Comparison of ENCODE assay signal across 9 cellular contexts in the genomic region with DNA sequence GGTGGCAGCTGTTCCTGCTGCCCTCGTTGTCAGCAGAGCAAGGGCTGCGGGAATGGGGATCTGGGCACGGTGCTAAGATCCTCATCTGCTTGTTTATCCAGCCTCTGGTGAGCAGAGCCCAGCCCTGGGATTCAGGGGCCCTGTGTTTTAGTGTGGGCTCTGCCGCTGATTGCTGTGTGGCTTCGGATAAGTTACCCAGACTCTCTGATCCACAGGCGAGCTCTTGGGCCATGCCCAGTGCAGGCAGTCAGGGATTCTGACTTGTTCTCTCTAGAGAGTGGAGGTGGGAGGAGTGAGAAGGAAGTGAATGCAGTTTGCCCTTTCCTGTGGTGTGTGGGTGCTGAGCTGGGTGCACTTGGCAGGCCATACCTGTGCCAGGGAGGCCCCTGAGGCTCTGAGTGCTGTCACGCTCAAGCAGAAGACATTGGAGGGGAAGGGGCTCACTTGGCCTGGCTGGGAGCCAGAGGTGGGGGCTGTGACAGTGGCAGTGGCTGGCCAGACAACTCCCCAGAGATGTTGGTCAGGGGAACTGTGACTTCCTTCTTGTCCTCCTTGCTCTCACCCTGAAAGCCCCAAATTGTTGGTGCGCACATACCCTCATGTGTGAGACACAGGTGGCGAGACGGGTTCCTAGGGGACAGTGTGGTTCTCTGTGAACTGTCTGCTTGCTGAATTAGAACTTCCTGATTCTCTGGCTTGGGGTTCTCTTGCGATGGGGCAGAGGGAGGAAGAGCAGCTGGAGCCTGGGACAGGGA. TPM values are rescaled to one million over a fixed set of nuclear protein-coding genes. Genes with fewer than 3 reads are reported as not detected.
A peak's percentile ranks its signal among the peaks of the same experiment; 100 is the strongest.
DNase-seq lines count a peak whose midpoint lies in the region; ATAC-seq, FAIRE-seq and TF ChIP-seq lines count a peak whose summit lies in the region.
"Had no signal": no experiment of that assay in that cellular context is flagged by ENCODE, and none has a peak within 500 bp of the region (broad histone marks: within the 10 kb centered on the region; RNA-seq: fewer than 3 reads in every experiment).

No MANE protein-coding gene starts in this region.

- no peak overlapping the region for H3K4me2 ChIP-seq in K562 (ENCODE audit: insufficient read depth, low read length)

- H3K9me3 ChIP-seq in K562 (replicated peaks; ENCODE audit: control insufficient read depth, insufficient read depth, low read depth, low read length) (no peaks in the 10 kb centered on the region), thyroid gland (no peaks in the 10 kb centered on the region)

- POLR2A ChIA-PET in GM10248 (lab: Yijun Ruan, JAX) (no interaction called here), K562 (lab: Yijun Ruan, JAX) (interaction anchor here (0.7 kb wide), 1 partner anchor 49 kb away, joined by 3 read pairs; no protein-coding TSS in a partner anchor)

- no TSS peak for BruUV-seq in K562 (replicated peaks; lab: Mats Ljungman, UMichigan)

- no peak for TF ChIP-seq RAD21 in K562 (CRISPR knock-in tag; conservative IDR thresholded peaks at IDR 0.05 in 1 of 2, IDR thresholded peaks at IDR 0.05 in 1 of 2)

- intact Hi-C loops in K562 (cut with micrococcal nuclease): no loop called here
- intact Hi-C loops in thyroid gland (cut with DNase I): no loop called here

- H3K4me1 ChIP-seq in K562 (replicated peaks in 1 of 2; ENCODE audit: control insufficient read depth in 2 of 2, insufficient read depth in 2 of 2, low read length in 2 of 2) (peaks cover 20 to 25% of the 10 kb centered on the region in 2 experiments; a peak in 4 of 5 replicates), thyroid gland (peaks cover 15 to 19% of the 10 kb centered on the region in 2 donors)

- WGBS in K562 (ENCODE audit: insufficient coverage, low coverage, missing lambda C conversion rate): 54% methylated on average over 10 of the region's 11 CpGs
- WGBS in thyroid gland, 2 donors: 74% methylated on average over 9 to 11 of the region's 11 CpGs

- in situ Hi-C loops in K562 (cut with MboI): loop anchor here (5.0 kb wide), 1 partner anchor 47 kb away; no protein-coding TSS in a partner anchor

- no peaks in the 10 kb centered on the region for H4K20me1 ChIP-seq in K562 (replicated peaks; ENCODE audit: control insufficient read depth, insufficient read depth, low read length)

- peak; percentile 68 for DNase-seq in GM10248 (ENCODE audit: extremely low spot score)
- no peak for DNase-seq in K562 (ENCODE audit: extremely low read depth in 1 of 4, low spot score in 3 of 4)
- no peak for DNase-seq in thyroid gland
- DNase-seq in NK-92 (lab: John Stamatoyannopoulos, UW; ENCODE audit: unreplicated experiment): no peak
- DNase-seq in COLO668 (lab: John Stamatoyannopoulos, UW; ENCODE audit: unreplicated experiment): no peak
- no peak for DNase-seq in amniotic stem cell (lab: John Stamatoyannopoulos, UW)

- TF ChIP-seq CTCF in GM10248 (IDR thresholded peaks at IDR 0.05; ENCODE audit: control extremely low read depth, extremely low read depth, low read depth, missing control alignments) (no peak), K562 (IDR thresholded peaks at IDR 0.05 in 2 of 3, conservative IDR thresholded peaks at IDR 0.05 in 1 of 3; ENCODE audit: insufficient read depth in 2 of 3, low read depth in 1 of 3, low read length in 3 of 3) (no peak), thyroid gland (IDR thresholded peaks at IDR 0.05) (no peak)

- H3K27me3 ChIP-seq in K562 (ENCODE audit: control insufficient read depth in 2 of 2, insufficient read depth in 2 of 2, low read length in 2 of 2): no peaks in the 10 kb centered on the region; a peak in 1 of 5 replicates
- no peaks in the 10 kb centered on the region for H3K27me3 ChIP-seq in thyroid gland

- H3K79me2 ChIP-seq in K562 (ENCODE audit: control insufficient read depth, insufficient read depth, low read length): no peaks in the 10 kb centered on the region

- no peak for TF ChIP-seq POLR2A in K562 (conservative IDR thresholded peaks at IDR 0.05)
- TF ChIP-seq POLR2A in thyroid gland (IDR thresholded peaks at IDR 0.05): no peak

- H3K36me3 ChIP-seq in K562 (ENCODE audit: control insufficient read depth, insufficient read depth, low read length) (no peaks in the 10 kb centered on the region), thyroid gland (no peaks in the 10 kb centered on the region)

- no peak for FAIRE-seq in K562 (lab: Jason Lieb, UNC)

- H3K4me3 ChIP-seq in K562 (no peak overlapping the region), thyroid gland (replicated peaks in 1 of 3) (no peak overlapping the region)

- peak overlapping the region in 1 of 2 experiments; percentile 24; a peak in 1 of 4 replicates for H3K9ac ChIP-seq in K562 (ENCODE audit: insufficient read depth in 1 of 2, low read depth in 2 of 2, low read length in 2 of 2)

- CTCF ChIA-PET in GM10248 (lab: Yijun Ruan, JAX) (interaction anchor here (0.9 to 19.4 kb wide), 4 partner anchors 9 to 50 kb away, joined by 3 to 421 read pairs (median 22); partner anchors contain the start of gene CD82), K562 (lab: Yijun Ruan, JAX; ENCODE audit: low intra/inter-chr PET ratio) (no interaction called here)

- H3K27ac ChIP-seq in K562 (ENCODE audit: extremely low read depth, low read depth, low read length) (no peak overlapping the region), thyroid gland (no peak overlapping the region)

- ATAC-seq in GM19468 (IDR thresholded peaks at IDR 0.05; ENCODE audit: extremely low read depth, unreplicated experiment) (peak; percentile 38), HG03558 (IDR thresholded peaks at IDR 0.05; ENCODE audit: extremely low read depth, unreplicated experiment) (peak; percentile 40), K562 (no peak)
- ATAC-seq: HCT116 had no signal

- no peak for TF ChIP-seq EP300 in K562 (IDR thresholded peaks at IDR 0.05; ENCODE audit: low read length)

- no peaks in the 10 kb centered on the region for H3K9me1 ChIP-seq in K562 (ENCODE audit: control insufficient read depth, insufficient read depth, low read length)

- no peak overlapping the region for H2AFZ ChIP-seq in K562 (ENCODE audit: low read depth, low read length)

TF ChIP-seq in K562, 482 proteins besides CTCF, POLR2A, EP300 and RAD21:
- TF ChIP-seq ZFP36 (IDR thresholded peaks at IDR 0.05; ENCODE audit: low read depth, low read length, partially characterized antibody) (peak; percentile 41), U2AF1 (optimal IDR thresholded peaks at IDR 0.05; ENCODE audit: low read depth, low read length) (no peak)
TF ChIP-seq in K562: peak in this region for 1.

RNA-seq across cellular contexts. Expression of gene CD82, which starts 43.7 kb away (rescaled TPM):
- total RNA-seq in K562 (2011; cell fraction: chromatin; rRNA removed; ENCODE audit: low replicate concordance): 3.5 and 6.3 TPM in 2 replicates
- total RNA-seq in K562 (2011; cell fraction: nucleolus; rRNA removed): 5.3 and 8.8 TPM in 2 replicates
- 4.4 and 6.4 TPM in 2 replicates for total RNA-seq in K562 (2011; cell fraction: nucleoplasm; rRNA removed)
- total RNA-seq in K562 (2014; rRNA removed) (3.9 and 4.7 TPM in 2 replicates), K562 (2014; rRNA removed; fragmentation: Illumina TruSeq; extraction: Trizol) (1.3 and 2.0 TPM in 2 replicates), K562 (2015; rRNA removed; fragmentation: Illumina TruSeq; extraction: Trizol) (4.4 and 4.5 TPM in 2 replicates), K562 (2021) (8.2 and 9.4 TPM in 2 replicates), thyroid gland (10 to 100 TPM; 11.8 to 24.0 (median 18.7) TPM)
- polyA plus RNA-seq in K562 (2011; rRNA removed) (2.8 and 5.9 TPM in 2 replicates), K562 (2014; fragmentation: Illumina TruSeq; extraction: Trizol) (3.0 and 3.7 TPM in 2 replicates), K562 (2014; fragmentation: Nextera tagmentation; extraction: Ambion mirVana) (under 1 TPM; 0.27 to 0.30 TPM), K562 (2014; rRNA removed) (4.6 and 5.8 TPM in 2 replicates)
- 5.3 and 7.6 TPM in 2 replicates for polyA plus RNA-seq in K562 (2011; cell fraction: cytosol; rRNA removed)
- 1.1 and 2.4 TPM in 2 replicates for polyA plus RNA-seq in K562 (2011; cell fraction: nucleus; rRNA removed)
- polyA plus RNA-seq in K562 (2012): 9.2 and 23.4 TPM in 2 replicates
- polyA minus RNA-seq in K562 (2011; rRNA and poly(A)+ RNA removed): 1.8 and 3.5 TPM in 2 replicates
- 2.4 and 4.0 TPM in 2 replicates for polyA minus RNA-seq in K562 (2011; cell fraction: cytosol; rRNA and poly(A)+ RNA removed)
- 2.3 and 3.4 TPM in 2 replicates for polyA minus RNA-seq in K562 (2011; cell fraction: nucleus; rRNA and poly(A)+ RNA removed)
